ENCODE assay signal across 1 cellular context in the genomic region with DNA sequence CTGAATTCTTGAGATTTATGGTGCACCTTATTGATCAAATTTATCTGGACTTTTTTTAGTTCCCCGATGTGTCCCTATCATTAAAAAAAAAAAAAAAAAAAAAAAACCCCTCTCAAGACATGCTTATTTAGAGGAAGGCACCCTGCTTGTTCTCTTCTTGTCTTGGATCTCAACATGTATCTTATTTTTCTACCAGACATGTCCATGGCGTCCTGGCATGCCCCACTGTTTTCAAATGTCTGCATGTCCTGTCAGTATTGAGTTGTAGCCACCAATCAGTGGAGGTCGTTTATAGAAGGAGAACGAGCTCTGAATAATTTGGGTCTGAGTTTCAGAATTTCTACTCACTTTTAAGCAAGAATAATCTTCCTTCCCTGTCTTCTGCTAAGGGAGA.
TF ChIP-seq lines count a peak whose summit lies in the region.

No MANE protein-coding gene starts in this region.

TF ChIP-seq in endothelial cell of umbilical vein, 7 proteins besides CTCF, POLR2A, EP300 and RAD21:
- TF ChIP-seq POLR2AphosphoS5 (IDR thresholded peaks at IDR 0.05; ENCODE audit: insufficient read depth, low read depth, low read length) (no peak), FOS (IDR thresholded peaks at IDR 0.05; ENCODE audit: borderline replicate concordance, insufficient read depth, low read length) (no peak), EZH2 (IDR thresholded peaks at IDR 0.05; ENCODE audit: borderline replicate concordance, low read depth, low read length, severe bottlenecking) (no peak), MAX (IDR thresholded peaks at IDR 0.05; ENCODE audit: insufficient read depth, insufficient read length) (no peak), MYC (IDR thresholded peaks at IDR 0.05; ENCODE audit: low read depth, low read length) (no peak), GATA2 (IDR thresholded peaks at IDR 0.05; ENCODE audit: insufficient read depth, insufficient read length, low read depth, low read length) (no peak), JUN (IDR thresholded peaks at IDR 0.05; ENCODE audit: borderline replicate concordance, insufficient read depth, insufficient read length, low read depth) (no peak)
TF ChIP-seq in endothelial cell of umbilical vein: peak in this region for 0.
